Comparison of ENCODE assay signal across 8 cellular contexts in genomic region chr9:107671588-107671987, GRCh38.
"Had no signal": no experiment of that assay in that cellular context is flagged by ENCODE, and none has a peak within 500 bp of the region (broad histone marks: within the 10 kb centered on the region; RNA-seq: fewer than 3 reads in every experiment).

No MANE protein-coding gene starts in this region.

- FAIRE-seq: H54, HTR-8/SVneo had no signal

- H3K9me3 Mint-ChIP-seq: H9 had no signal

- H2AFZ ChIP-seq: GM23248 had no signal

- H3K27ac Mint-ChIP-seq: H9 had no signal

- H3K27ac ChIP-seq: GM23248, KMS-11 had no signal

- H3K9ac ChIP-seq: GM23248, KMS-11 had no signal

- H3K4me2 ChIP-seq: KMS-11 had no signal

- DNase-seq: GM23248, GOT3, H9, HCEC 1CT, KBM-7 had no signal

- H3K4me3 Mint-ChIP-seq: H9 had no signal

- H3K4me3 ChIP-seq: GM23248 had no signal
